In the genomic region with DNA sequence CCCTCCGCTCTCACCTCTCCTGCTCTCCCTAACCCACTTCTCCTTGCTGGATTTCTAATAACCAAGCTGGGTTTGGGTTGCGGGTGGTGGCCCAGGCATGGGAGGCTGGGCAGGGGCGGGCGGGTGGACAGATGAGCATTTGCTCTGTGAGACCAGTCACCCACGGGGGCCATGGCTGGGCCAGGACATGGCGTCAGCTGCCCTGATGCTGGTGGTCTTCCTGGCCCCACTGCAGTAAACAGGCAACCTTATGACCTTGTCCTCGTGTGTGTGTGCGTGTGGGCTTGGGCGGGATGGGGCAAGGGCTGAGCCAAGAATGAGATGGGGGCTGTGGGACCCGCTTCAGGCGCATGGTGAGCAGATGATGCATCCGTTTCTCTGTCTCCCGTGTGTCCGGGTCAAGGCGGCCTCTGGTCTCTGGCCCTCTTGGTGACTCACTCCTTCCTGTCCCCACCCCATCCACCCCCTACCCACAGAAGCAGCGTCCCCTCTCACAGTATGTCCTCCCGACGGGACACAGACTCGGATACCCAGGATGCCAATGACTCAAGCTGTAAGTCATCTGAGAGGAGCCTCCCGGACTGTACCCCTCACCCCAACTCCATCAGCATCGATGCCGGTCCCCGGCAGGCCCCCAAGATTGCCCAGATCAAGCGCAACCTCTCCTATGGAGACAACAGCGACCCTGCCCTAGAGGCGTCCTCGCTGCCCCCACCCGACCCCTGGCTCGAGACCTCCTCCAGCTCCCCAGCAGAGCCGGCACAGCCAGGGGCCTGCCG, we compare ENCODE assay signal across 1 cellular context.
TF ChIP-seq lines count a peak whose summit lies in the region.

No MANE protein-coding gene starts in this region.

TF ChIP-seq in GM12878, 131 proteins besides CTCF, POLR2A, EP300 and RAD21:
- TF ChIP-seq PAX8 (IDR thresholded peaks at IDR 0.05) (no peak), IRF4 (IDR thresholded peaks at IDR 0.05; ENCODE audit: low read depth, low read length) (no peak), MTA2 (IDR thresholded peaks at IDR 0.05; ENCODE audit: low read depth) (no peak), ZNF24 (IDR thresholded peaks at IDR 0.05) (no peak)
- TF ChIP-seq, protein P1, sequence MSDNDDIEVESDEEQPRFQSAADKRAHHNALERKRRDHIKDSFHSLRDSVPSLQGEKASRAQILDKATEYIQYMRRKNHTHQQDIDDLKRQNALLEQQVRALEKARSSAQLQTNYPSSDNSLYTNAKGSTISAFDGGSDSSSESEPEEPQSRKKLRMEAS (IDR thresholded peaks at IDR 0.05; ENCODE audit: low read depth, low read length): no peak
TF ChIP-seq in GM12878: peak in this region for 0.
